Comparison of ENCODE assay signal across 15 cellular contexts in genomic region chr14:23141706-23142467, GRCh38. TPM values are rescaled to one million over a fixed set of nuclear protein-coding genes. Genes with fewer than 3 reads are reported as not detected.
DNase-seq lines count a peak whose midpoint lies in the region; ATAC-seq, FAIRE-seq and TF ChIP-seq lines count a peak whose summit lies in the region.
"Had no signal": no experiment of that assay in that cellular context is flagged by ENCODE, and none has a peak within 500 bp of the region (broad histone marks: within the 10 kb centered on the region; RNA-seq: fewer than 3 reads in every experiment).

No MANE protein-coding gene starts in this region.

- no peak for ATAC-seq in K562
- no peak for ATAC-seq in GM21737 (IDR thresholded peaks at IDR 0.05; ENCODE audit: unreplicated experiment)
- ATAC-seq: activated T-cell treated with anti-CD3 and anti-CD28 coated beads, Interleukin-2, amount 50 U/mL, for 72 hours had no signal

- TF ChIP-seq CTCF in K562 (IDR thresholded peaks at IDR 0.05 in 2 of 3, conservative IDR thresholded peaks at IDR 0.05 in 1 of 3; ENCODE audit: insufficient read depth in 2 of 3, low read depth in 1 of 3, low read length in 3 of 3): no peak
- no peak for TF ChIP-seq CTCF in tibial artery (IDR thresholded peaks at IDR 0.05)

- no peak overlapping the region for H3K4me2 ChIP-seq in K562 (ENCODE audit: insufficient read depth, low read length)

- DNase-seq in NCI-H2029 (lab: John Stamatoyannopoulos, UW) (peak; percentile 85), NCI-H2029 treated with DMSO at 0.1 percent for 48 hours (lab: John Stamatoyannopoulos, UW) (no peak), K562 (ENCODE audit: extremely low read depth in 1 of 4, low spot score in 3 of 4) (no peak), iris pigment epithelial cell (ENCODE audit: low read depth) (peak; percentile 54), tibial artery (peak; percentile 77 to 94), inferior parietal cortex (ENCODE audit: extremely low spot score) (no peak), iPS-NIHi7 (ENCODE audit: extremely low spot score) (no peak)
- DNase-seq: activated T-cell treated with anti-CD3 and anti-CD28 coated beads, Interleukin-2, amount 50 U/mL, for 72 hours; KG1 had no signal

- no peaks in the 10 kb centered on the region for H3K9me1 ChIP-seq in K562 (ENCODE audit: control insufficient read depth, insufficient read depth, low read length)

- H4K20me1 ChIP-seq in K562 (replicated peaks; ENCODE audit: control insufficient read depth, insufficient read depth, low read length): no peaks in the 10 kb centered on the region

- H3K4me1 ChIP-seq in K562 (replicated peaks in 1 of 2; ENCODE audit: control insufficient read depth in 2 of 2, insufficient read depth in 2 of 2, low read length in 2 of 2): peaks cover 36 to 42% of the 10 kb centered on the region in 2 experiments; a peak in 4 of 5 replicates
- peaks cover 0 to 54% (median 34%) of the 10 kb centered on the region in 4 donors for H3K4me1 ChIP-seq in tibial artery
- H3K4me1 ChIP-seq: SJSA1 had no signal

- in situ Hi-C loops in K562 (cut with MboI): no loop called here

- no TSS peak for BruUV-seq in K562 (replicated peaks; lab: Mats Ljungman, UMichigan)

- TF ChIP-seq POLR2A in K562 (conservative IDR thresholded peaks at IDR 0.05): no peak

- CTCF ChIA-PET in K562 (lab: Yijun Ruan, JAX; ENCODE audit: low intra/inter-chr PET ratio): no interaction called here

- H3K4me3 ChIP-seq in K562 (no peak overlapping the region), tibial artery (no peak overlapping the region)
- H3K4me3 ChIP-seq: SJSA1 had no signal

- H3K36me3 ChIP-seq in K562 (ENCODE audit: control insufficient read depth, insufficient read depth, low read length) (peaks cover 5% of the 10 kb centered on the region; the same call in 1 of the 3 replicates), tibial artery (peaks cover 39 to 53% (median 45%) of the 10 kb centered on the region in 3 donors)
- H3K36me3 ChIP-seq: SJSA1 had no signal

- no peaks in the 10 kb centered on the region for H3K9me3 ChIP-seq in K562 (replicated peaks; ENCODE audit: control insufficient read depth, insufficient read depth, low read depth, low read length)
- no peaks in the 10 kb centered on the region for H3K9me3 ChIP-seq in tibial artery
- H3K9me3 ChIP-seq: SJSA1 had no signal

- 81% methylated on average over 7 of the region's 7 CpGs for WGBS in K562 (ENCODE audit: insufficient coverage, low coverage, missing lambda C conversion rate)

- POLR2A ChIA-PET in K562 (lab: Yijun Ruan, JAX): interaction anchor here (0.6 to 1.2 kb wide), 2 partner anchors 31 to 66 kb away, joined by 3 read pairs; no protein-coding TSS in a partner anchor

- TF ChIP-seq RAD21 in K562 (CRISPR knock-in tag; conservative IDR thresholded peaks at IDR 0.05 in 1 of 2, IDR thresholded peaks at IDR 0.05 in 1 of 2): no peak

- no peak overlapping the region for H3K9ac ChIP-seq in K562 (ENCODE audit: insufficient read depth in 1 of 2, low read depth in 2 of 2, low read length in 2 of 2)

- no peak overlapping the region for H2AFZ ChIP-seq in K562 (ENCODE audit: low read depth, low read length)

- no peaks in the 10 kb centered on the region for H3K79me2 ChIP-seq in K562 (ENCODE audit: control insufficient read depth, insufficient read depth, low read length)

- intact Hi-C loops in K562 (cut with micrococcal nuclease) (no loop called here), tibial artery (cut with DNase I; ENCODE audit: low total_unique reads) (loop anchor here (1.0 kb wide), 1 partner anchor 40 kb away; no protein-coding TSS in a partner anchor)

- FAIRE-seq in K562 (lab: Jason Lieb, UNC): no peak
- FAIRE-seq: A204.1, endothelial cell of umbilical vein, H1 had no signal

- H3K27me3 ChIP-seq in K562 (ENCODE audit: control insufficient read depth in 2 of 2, insufficient read depth in 2 of 2, low read length in 2 of 2) (no peaks in the 10 kb centered on the region), tibial artery (no peaks in the 10 kb centered on the region)
- H3K27me3 ChIP-seq: SJSA1 had no signal

- TF ChIP-seq EP300 in K562 (IDR thresholded peaks at IDR 0.05; ENCODE audit: low read length): no peak

- no peak overlapping the region for H3K27ac ChIP-seq in K562 (ENCODE audit: extremely low read depth, low read depth, low read length)
- peak overlapping the region; percentile 77 to 91 for H3K27ac ChIP-seq in tibial artery
- H3K27ac ChIP-seq: SJSA1 had no signal

RNA-seq across cellular contexts. Expression of gene CEBPE, which starts 22.8 kb away (rescaled TPM):
- not detected in 2 replicates for total RNA-seq in K562 (2011; cell fraction: chromatin; rRNA removed; ENCODE audit: low replicate concordance)
- not detected in 2 replicates for total RNA-seq in K562 (2011; cell fraction: nucleolus; rRNA removed)
- not detected in 2 replicates for total RNA-seq in K562 (2011; cell fraction: nucleoplasm; rRNA removed)
- 0.09 TPM in 1 of 2 replicates, not detected in the other for total RNA-seq in K562 (2014; rRNA removed)
- total RNA-seq in K562 (2014; rRNA removed; fragmentation: Illumina TruSeq; extraction: Trizol): not detected in 2 replicates
- not detected in 2 replicates for total RNA-seq in K562 (2015; rRNA removed; fragmentation: Illumina TruSeq; extraction: Trizol)
- total RNA-seq in K562 (2021): 0.13 and 0.16 TPM in 2 replicates
- polyA plus RNA-seq in K562 (2011; rRNA removed): 0.09 TPM in 1 of 2 replicates, not detected in the other
- polyA plus RNA-seq in K562 (2011; cell fraction: cytosol; rRNA removed): 0.09 and 0.12 TPM in 2 replicates
- not detected in 2 replicates for polyA plus RNA-seq in K562 (2011; cell fraction: nucleus; rRNA removed)
- 0.18 TPM in 1 of 2 replicates, not detected in the other for polyA plus RNA-seq in K562 (2012)
- not detected in 2 replicates for polyA plus RNA-seq in K562 (2014; fragmentation: Illumina TruSeq; extraction: Trizol)
- not detected for polyA plus RNA-seq in K562 (2014; fragmentation: Nextera tagmentation; extraction: Ambion mirVana)
- polyA plus RNA-seq in K562 (2014; rRNA removed): 0.12 and 0.15 TPM in 2 replicates
- polyA minus RNA-seq in K562 (2011; rRNA and poly(A)+ RNA removed): not detected in 2 replicates
- polyA minus RNA-seq in K562 (2011; cell fraction: cytosol; rRNA and poly(A)+ RNA removed): not detected in 2 replicates
- polyA minus RNA-seq in K562 (2011; cell fraction: nucleus; rRNA and poly(A)+ RNA removed): not detected in 2 replicates
- total RNA-seq: endothelial cell of umbilical vein, H1, neural crest cell, SJSA1 had no signal
- polyA plus RNA-seq: endothelial cell of umbilical vein had no signal

RNA-seq across cellular contexts. Expression of gene CIROP, which starts 37.1 kb away (rescaled TPM):
- total RNA-seq in K562 (2011; cell fraction: chromatin; rRNA removed; ENCODE audit: low replicate concordance): not detected in 2 replicates
- not detected in 2 replicates for total RNA-seq in K562 (2011; cell fraction: nucleolus; rRNA removed)
- total RNA-seq in K562 (2011; cell fraction: nucleoplasm; rRNA removed): not detected in 2 replicates
- total RNA-seq in K562 (2014; rRNA removed) (not detected in 2 replicates), K562 (2014; rRNA removed; fragmentation: Illumina TruSeq; extraction: Trizol) (not detected in 2 replicates), K562 (2015; rRNA removed; fragmentation: Illumina TruSeq; extraction: Trizol) (not detected in 2 replicates), K562 (2021) (not detected in 2 replicates)
- polyA plus RNA-seq in K562 (2011; rRNA removed) (not detected in 2 replicates), K562 (2014; fragmentation: Illumina TruSeq; extraction: Trizol) (not detected in 2 replicates), K562 (2014; fragmentation: Nextera tagmentation; extraction: Ambion mirVana) (not detected), K562 (2014; rRNA removed) (not detected in 2 replicates)
- polyA plus RNA-seq in K562 (2011; cell fraction: cytosol; rRNA removed): not detected in 2 replicates
- polyA plus RNA-seq in K562 (2011; cell fraction: nucleus; rRNA removed): not detected in 2 replicates
- not detected in 2 replicates for polyA plus RNA-seq in K562 (2012)
- polyA minus RNA-seq in K562 (2011; rRNA and poly(A)+ RNA removed): not detected in 2 replicates
- polyA minus RNA-seq in K562 (2011; cell fraction: cytosol; rRNA and poly(A)+ RNA removed): not detected in 2 replicates
- not detected in 2 replicates for polyA minus RNA-seq in K562 (2011; cell fraction: nucleus; rRNA and poly(A)+ RNA removed)
- total RNA-seq: activated T-cell treated with anti-CD3 and anti-CD28 coated beads, Interleukin-2, amount 50 U/mL, for 72 hours; endothelial cell of umbilical vein; H1; neural crest cell; SJSA1 had no signal
- polyA plus RNA-seq: endothelial cell of umbilical vein had no signal

RNA-seq across cellular contexts. Expression of gene SLC7A8, which starts 41.6 kb away (rescaled TPM):
- total RNA-seq in K562 (2011; cell fraction: chromatin; rRNA removed; ENCODE audit: low replicate concordance): 10.1 and 17.6 TPM in 2 replicates
- 12.9 and 14.5 TPM in 2 replicates for total RNA-seq in K562 (2011; cell fraction: nucleolus; rRNA removed)
- total RNA-seq in K562 (2011; cell fraction: nucleoplasm; rRNA removed): 24.6 and 30.7 TPM in 2 replicates
- total RNA-seq in K562 (2014; rRNA removed) (5.3 and 6.0 TPM in 2 replicates), K562 (2014; rRNA removed; fragmentation: Illumina TruSeq; extraction: Trizol) (3.5 and 4.0 TPM in 2 replicates), K562 (2015; rRNA removed; fragmentation: Illumina TruSeq; extraction: Trizol) (3.4 and 4.5 TPM in 2 replicates), K562 (2021) (19.6 and 21.6 TPM in 2 replicates)
- polyA plus RNA-seq in K562 (2011; rRNA removed) (19.3 and 42.6 TPM in 2 replicates), K562 (2014; fragmentation: Illumina TruSeq; extraction: Trizol) (30.1 and 33.0 TPM in 2 replicates), K562 (2014; fragmentation: Nextera tagmentation; extraction: Ambion mirVana) (1 to 10 TPM; 2.0 to 2.3 TPM), K562 (2014; rRNA removed) (10.1 and 10.6 TPM in 2 replicates)
- 26.8 and 32.0 TPM in 2 replicates for polyA plus RNA-seq in K562 (2011; cell fraction: cytosol; rRNA removed)
- polyA plus RNA-seq in K562 (2011; cell fraction: nucleus; rRNA removed): 17.7 and 21.6 TPM in 2 replicates
- 16.4 and 25.4 TPM in 2 replicates for polyA plus RNA-seq in K562 (2012)
- polyA minus RNA-seq in K562 (2011; rRNA and poly(A)+ RNA removed): 10.9 and 16.5 TPM in 2 replicates
- polyA minus RNA-seq in K562 (2011; cell fraction: cytosol; rRNA and poly(A)+ RNA removed): 22.9 and 23.3 TPM in 2 replicates
- 4.4 and 9.4 TPM in 2 replicates for polyA minus RNA-seq in K562 (2011; cell fraction: nucleus; rRNA and poly(A)+ RNA removed)

RNA-seq across cellular contexts. Expression of gene C14orf119, which starts 46.6 kb away (rescaled TPM):
- 25.2 and 42.1 TPM in 2 replicates for total RNA-seq in K562 (2011; cell fraction: chromatin; rRNA removed; ENCODE audit: low replicate concordance)
- 42.1 and 47.4 TPM in 2 replicates for total RNA-seq in K562 (2011; cell fraction: nucleolus; rRNA removed)
- total RNA-seq in K562 (2011; cell fraction: nucleoplasm; rRNA removed): 29.2 and 32.1 TPM in 2 replicates
- 36.7 and 38.1 TPM in 2 replicates for total RNA-seq in K562 (2014; rRNA removed)
- total RNA-seq in K562 (2014; rRNA removed; fragmentation: Illumina TruSeq; extraction: Trizol): 61.2 and 68.8 TPM in 2 replicates
- 44.1 and 44.7 TPM in 2 replicates for total RNA-seq in K562 (2015; rRNA removed; fragmentation: Illumina TruSeq; extraction: Trizol)
- total RNA-seq in K562 (2021): 46.0 and 47.6 TPM in 2 replicates
- polyA plus RNA-seq in K562 (2011; rRNA removed): 82.0 and 84.8 TPM in 2 replicates
- polyA plus RNA-seq in K562 (2011; cell fraction: cytosol; rRNA removed): 79.2 and 90.6 TPM in 2 replicates
- 90.4 and 124 TPM in 2 replicates for polyA plus RNA-seq in K562 (2011; cell fraction: nucleus; rRNA removed)
- polyA plus RNA-seq in K562 (2012): 41.6 and 66.7 TPM in 2 replicates
- polyA plus RNA-seq in K562 (2014; fragmentation: Illumina TruSeq; extraction: Trizol): 37.9 and 39.3 TPM in 2 replicates
- 100 to 1,000 TPM; 249 to 251 TPM for polyA plus RNA-seq in K562 (2014; fragmentation: Nextera tagmentation; extraction: Ambion mirVana)
- polyA plus RNA-seq in K562 (2014; rRNA removed): 48.5 and 51.8 TPM in 2 replicates
- polyA minus RNA-seq in K562 (2011; rRNA and poly(A)+ RNA removed): 61.4 and 78.9 TPM in 2 replicates
- polyA minus RNA-seq in K562 (2011; cell fraction: cytosol; rRNA and poly(A)+ RNA removed): 13.7 and 28.6 TPM in 2 replicates
- 7.8 and 20.5 TPM in 2 replicates for polyA minus RNA-seq in K562 (2011; cell fraction: nucleus; rRNA and poly(A)+ RNA removed)

RNA-seq across cellular contexts. Expression of gene ACIN1, which starts 47.0 kb away (rescaled TPM):
- total RNA-seq in K562 (2011; cell fraction: chromatin; rRNA removed; ENCODE audit: low replicate concordance): 555 and 556 TPM in 2 replicates
- total RNA-seq in K562 (2011; cell fraction: nucleolus; rRNA removed): 273 and 282 TPM in 2 replicates
- total RNA-seq in K562 (2011; cell fraction: nucleoplasm; rRNA removed): 463 and 596 TPM in 2 replicates
- total RNA-seq in K562 (2014; rRNA removed) (121 and 145 TPM in 2 replicates), K562 (2014; rRNA removed; fragmentation: Illumina TruSeq; extraction: Trizol) (110 and 123 TPM in 2 replicates), K562 (2015; rRNA removed; fragmentation: Illumina TruSeq; extraction: Trizol) (141 and 147 TPM in 2 replicates), K562 (2021) (151 and 163 TPM in 2 replicates)
- polyA plus RNA-seq in K562 (2011; rRNA removed) (129 and 157 TPM in 2 replicates), K562 (2014; fragmentation: Illumina TruSeq; extraction: Trizol) (180 and 196 TPM in 2 replicates), K562 (2014; fragmentation: Nextera tagmentation; extraction: Ambion mirVana) (1 to 10 TPM; 5.0 TPM), K562 (2014; rRNA removed) (156 and 184 TPM in 2 replicates)
- polyA plus RNA-seq in K562 (2011; cell fraction: cytosol; rRNA removed): 70.8 and 83.1 TPM in 2 replicates
- polyA plus RNA-seq in K562 (2011; cell fraction: nucleus; rRNA removed): 696 and 714 TPM in 2 replicates
- 121 and 135 TPM in 2 replicates for polyA plus RNA-seq in K562 (2012)
- polyA minus RNA-seq in K562 (2011; rRNA and poly(A)+ RNA removed): 147 and 171 TPM in 2 replicates
- polyA minus RNA-seq in K562 (2011; cell fraction: cytosol; rRNA and poly(A)+ RNA removed): 77.6 and 81.5 TPM in 2 replicates
- polyA minus RNA-seq in K562 (2011; cell fraction: nucleus; rRNA and poly(A)+ RNA removed): 198 and 296 TPM in 2 replicates

Comparison
In these comparisons a context has a peak if more than half of its experiments do, and no peak if none do; other contexts are left out.
1. DNase-seq: peak in NCI-H2029 (single experiment), iris pigment epithelial cell (single experiment) and tibial artery (2 of 2); none in NCI-H2029 treated with DMSO at 0.1 percent for 48 hours (single experiment), K562 (0 of 4), inferior parietal cortex (single experiment) and iPS-NIHi7 (single experiment).